In genomic region chr19:56333506-56333905, GRCh38 we compare ENCODE assay signal across 10 cellular contexts. TPM values are rescaled to one million over a fixed set of nuclear protein-coding genes. Genes with fewer than 3 reads are reported as not detected.
DNase-seq lines count a peak whose midpoint lies in the region; ATAC-seq and TF ChIP-seq lines count a peak whose summit lies in the region.
"Had no signal": no experiment of that assay in that cellular context is flagged by ENCODE, and none has a peak within 500 bp of the region (broad histone marks: within the 10 kb centered on the region; RNA-seq: fewer than 3 reads in every experiment).

No MANE protein-coding gene starts in this region.

- H2AFZ ChIP-seq in Karpas-422 (ENCODE audit: low read length): no peak overlapping the region

- no peak for ATAC-seq in GM18498 (IDR thresholded peaks at IDR 0.05; ENCODE audit: unreplicated experiment)
- ATAC-seq in GM21717 (IDR thresholded peaks at IDR 0.05; ENCODE audit: unreplicated experiment): no peak

- H3K27ac ChIP-seq in Karpas-422 (ENCODE audit: low read length): no peak overlapping the region
- H3K27ac ChIP-seq: BLaER1 had no signal

- H3K9me3 Mint-ChIP-seq in brain: peaks cover 28 to 77% (median 75%) of the 10 kb centered on the region in 5 experiments

- no peaks in the 10 kb centered on the region for H3K79me2 ChIP-seq in Karpas-422 (ENCODE audit: low read length)

- H3K4me3 ChIP-seq in Karpas-422 (ENCODE audit: low read length): no peak overlapping the region
- H3K4me3 ChIP-seq: BLaER1 had no signal

- H3K9ac ChIP-seq in Karpas-422 (ENCODE audit: low read length): no peak overlapping the region
- H3K9ac ChIP-seq: BLaER1 had no signal

- H3K36me3 Mint-ChIP-seq in brain: peaks cover 36% of the 10 kb centered on the region

- H3K36me3 ChIP-seq in Karpas-422 (ENCODE audit: insufficient read depth, low read length): no peaks in the 10 kb centered on the region
- H3K36me3 ChIP-seq: BLaER1 had no signal

- no peaks in the 10 kb centered on the region for H3K4me1 Mint-ChIP-seq in brain

- DNase-seq in NCI-H1092 treated with DMSO at 0.1 percent for 48 hours (lab: John Stamatoyannopoulos, UW) (peak; percentile 5), NCI-H1092 (lab: John Stamatoyannopoulos, UW) (no peak), Karpas-422 (peak; percentile 88), RPMI7951 (ENCODE audit: low read depth) (peak; percentile 56), lung microvascular endothelial cell (ENCODE audit: low read depth in 2 of 2) (peak; percentile 69 to 83)

- no peaks in the 10 kb centered on the region for H3K9me3 ChIP-seq in Karpas-422 (ENCODE audit: low read length)

- H3K4me1 ChIP-seq in Karpas-422 (ENCODE audit: low read length): peaks cover 4% of the 10 kb centered on the region; the same call in 1 of the 2 replicates
- H3K4me1 ChIP-seq: BLaER1 had no signal

- H3K4me2 ChIP-seq in Karpas-422 (ENCODE audit: low read depth, low read length, poor library complexity, severe bottlenecking): no peak overlapping the region
- H3K4me2 ChIP-seq: BLaER1 had no signal

- H3K27me3 Mint-ChIP-seq in brain: no peaks in the 10 kb centered on the region

- peak; percentile 43 to 68 for TF ChIP-seq CTCF in brain (conservative IDR thresholded peaks at IDR 0.05)

- no peak overlapping the region for H3K27ac Mint-ChIP-seq in brain
- H3K27ac Mint-ChIP-seq: stimulated activated naive CD8-positive, alpha-beta T cell treated with anti-CD3 and anti-CD28 coated beads, Interleukin-15, Interleukin-2, amounts not matched to agents 100 ng/mL and 50 ng/mL, for 24 hours had no signal

- no peak overlapping the region for H3K4me3 Mint-ChIP-seq in brain
- H3K4me3 Mint-ChIP-seq: stimulated activated naive CD8-positive, alpha-beta T cell treated with anti-CD3 and anti-CD28 coated beads, Interleukin-15, Interleukin-2, amounts not matched to agents 100 ng/mL and 50 ng/mL, for 24 hours had no signal

- no peaks in the 10 kb centered on the region for H3K9me2 ChIP-seq in Karpas-422 (replicated peaks; ENCODE audit: insufficient read depth, low read length)

- no peaks in the 10 kb centered on the region for H4K20me1 ChIP-seq in Karpas-422 (ENCODE audit: insufficient read depth, low read depth, low read length)
- H4K20me1 ChIP-seq: BLaER1 had no signal

- H3K27me3 ChIP-seq in Karpas-422 (ENCODE audit: low read length): no peaks in the 10 kb centered on the region
- H3K27me3 ChIP-seq: BLaER1 had no signal

RNA-seq across cellular contexts. Expression of gene ZSCAN5A, which starts 18.9 kb away (rescaled TPM):
- 14.4 and 16.2 TPM in 2 replicates for total RNA-seq in Karpas-422 (2014; rRNA removed; shearing (Covaris generic); ENCODE audit: low replicate concordance)
- 8.9 and 10.9 TPM in 2 replicates for total RNA-seq in RPMI7951 (2014; rRNA removed; shearing (Covaris generic))
- polyA plus RNA-seq in brain (ENCODE audit: insufficient read depth, low read depth, low replicate concordance): 10.8 TPM
- 4.1 and 7.1 TPM in 2 replicates for total RNA-seq in lung microvascular endothelial cell

RNA-seq across cellular contexts. Expression of gene ZNF582, which starts 59.8 kb away (rescaled TPM):
- total RNA-seq in Karpas-422 (2014; rRNA removed; shearing (Covaris generic); ENCODE audit: low replicate concordance): 2.6 and 3.4 TPM in 2 replicates
- 0.68 and 2.6 TPM in 2 replicates for total RNA-seq in RPMI7951 (2014; rRNA removed; shearing (Covaris generic))
- 5.6 TPM for polyA plus RNA-seq in brain (ENCODE audit: insufficient read depth, low read depth, low replicate concordance)
- total RNA-seq in lung microvascular endothelial cell: 2.0 and 4.0 TPM in 2 replicates
